8 cellular contexts compared by ENCODE assay signal in the genomic region with DNA sequence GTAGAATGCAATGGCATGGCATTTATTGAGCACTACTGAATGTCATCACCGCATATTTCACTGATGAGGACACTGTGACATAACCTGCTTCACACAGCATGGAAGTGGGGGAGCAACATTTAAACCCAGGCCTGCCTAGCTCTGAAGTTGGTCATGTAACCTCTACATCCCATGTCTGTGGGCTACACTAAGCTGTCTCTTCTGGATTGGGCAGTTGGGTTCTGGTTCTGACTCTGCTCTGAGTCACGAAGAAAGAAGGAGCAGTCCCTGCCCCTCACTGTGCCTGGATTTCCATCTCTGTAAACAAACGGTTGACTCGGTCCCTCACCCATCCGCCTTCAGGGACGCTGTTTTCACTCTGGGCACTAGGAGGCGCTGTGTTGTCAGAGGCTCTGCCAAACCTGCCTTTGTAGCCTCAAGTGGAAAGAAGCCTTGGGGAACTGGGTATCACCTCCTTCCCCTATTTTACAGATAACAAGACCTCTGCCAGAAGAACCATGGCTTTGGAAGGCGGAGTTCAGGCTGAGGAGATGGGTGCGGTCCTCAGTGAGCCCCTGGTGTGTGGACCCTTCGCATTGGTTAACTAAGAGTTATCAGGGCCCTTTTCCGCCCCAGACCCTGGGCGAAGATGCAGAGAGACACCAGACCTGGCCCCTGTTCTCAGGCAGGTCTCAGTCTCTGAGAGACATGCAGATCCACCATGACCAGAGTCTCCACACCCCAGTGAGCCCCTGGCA. TPM values are rescaled to one million over a fixed set of nuclear protein-coding genes. Genes with fewer than 3 reads are reported as not detected.
DNase-seq lines count a peak whose midpoint lies in the region; ATAC-seq and TF ChIP-seq lines count a peak whose summit lies in the region.

No MANE protein-coding gene starts in this region.

- DNase-seq in CD14-positive monocyte (ENCODE audit: low spot score) (peak; percentile 83), H4 (ENCODE audit: low spot score) (peak; percentile 53), NCI-H748 (lab: John Stamatoyannopoulos, UW; ENCODE audit: unreplicated experiment) (peak; percentile 66), mucosa of descending colon (peak in 2 of 3 donors; percentile 82)
- peak; percentile 56 to 77 for DNase-seq in activated CD4-positive, alpha-beta T cell treated with anti-CD3 and anti-CD28 coated beads, Interleukin-2, amount 50 U/mL, for 24 hours (ENCODE audit: low read depth in 1 of 2, low spot score in 1 of 2)
- peak; percentile 58 for DNase-seq in effector CD8-positive, alpha-beta T cell (lab: John Stamatoyannopoulos, UW)
- peak; percentile 40 to 54 for DNase-seq in stimulated activated CD8-positive, alpha-beta memory T cell treated with anti-CD3 and anti-CD28 coated beads, Interleukin-7, amount 100 ng/mL, for 4 hours (ENCODE audit: low read depth in 2 of 2)

- H3K36me3 ChIP-seq in mucosa of descending colon (ENCODE audit: low read depth) = no peaks in the 10 kb centered on the region

- peaks cover 5 to 10% of the 10 kb centered on the region in 2 donors for H3K36me3 Mint-ChIP-seq in CD14-positive monocyte

- no peak overlapping the region for H3K4me3 ChIP-seq in mucosa of descending colon

- no peaks in the 10 kb centered on the region for H3K9me3 Mint-ChIP-seq in CD14-positive monocyte

- peak overlapping the region in 1 of 7 donors; percentile 77 for H3K27ac Mint-ChIP-seq in CD14-positive monocyte

- ATAC-seq in mucosa of descending colon (peak; percentile 81), GM19463 (IDR thresholded peaks at IDR 0.05; ENCODE audit: unreplicated experiment) (no peak)

- intact Hi-C loops in CD14-positive monocyte (cut with micrococcal nuclease) (loop anchor here in 1 of 2 donors (5.0 kb wide), 1 partner anchor 42 kb away; no protein-coding TSS in a partner anchor), mucosa of descending colon (cut with DNase I, micrococcal nuclease) (loop anchor here (5.0 kb wide), 1 partner anchor 42 kb away; no protein-coding TSS in a partner anchor)

- H3K9me3 ChIP-seq in mucosa of descending colon = no peaks in the 10 kb centered on the region

- no peak overlapping the region for H3K4me3 Mint-ChIP-seq in CD14-positive monocyte

- H3K4me1 ChIP-seq in mucosa of descending colon (ENCODE audit: low read depth) = no peaks in the 10 kb centered on the region

- TF ChIP-seq CTCF in CD14-positive monocyte (IDR thresholded peaks at IDR 0.05) = peak; percentile 95
- peak; percentile 72 for TF ChIP-seq CTCF in mucosa of descending colon (IDR thresholded peaks at IDR 0.05)

- peaks cover 5 to 15% (median 6%) of the 10 kb centered on the region in 3 donors for H3K27me3 Mint-ChIP-seq in CD14-positive monocyte (ENCODE audit: low read depth in 3 of 3)

- peaks cover 29% of the 10 kb centered on the region for H3K4me1 Mint-ChIP-seq in CD14-positive monocyte

RNA-seq across cellular contexts. Expression of a gene that starts 12.6 kb away (rescaled TPM):
- under 1 TPM; 0.16 to 0.55 TPM for polyA plus RNA-seq in CD14-positive monocyte
- total RNA-seq in H4 (2014; rRNA removed; shearing (Covaris generic)) = 3.3 and 3.9 TPM in 2 replicates
- total RNA-seq in mucosa of descending colon = 10 to 100 TPM in 2 of 3 donors, 1 to 10 TPM in 1; 7.6 to 75.8 (median 13.6) TPM

RNA-seq across cellular contexts. Expression of a gene that starts 23.3 kb away (rescaled TPM):
- 1 to 10 TPM; 1.7 to 5.1 TPM for polyA plus RNA-seq in CD14-positive monocyte
- total RNA-seq in H4 (2014; rRNA removed; shearing (Covaris generic)) = 2.5 and 2.7 TPM in 2 replicates
- 1 to 10 TPM; 1.9 to 4.3 (median 2.8) TPM for total RNA-seq in mucosa of descending colon
